ENCODE assay signal across 10 cellular contexts in the genomic region with DNA sequence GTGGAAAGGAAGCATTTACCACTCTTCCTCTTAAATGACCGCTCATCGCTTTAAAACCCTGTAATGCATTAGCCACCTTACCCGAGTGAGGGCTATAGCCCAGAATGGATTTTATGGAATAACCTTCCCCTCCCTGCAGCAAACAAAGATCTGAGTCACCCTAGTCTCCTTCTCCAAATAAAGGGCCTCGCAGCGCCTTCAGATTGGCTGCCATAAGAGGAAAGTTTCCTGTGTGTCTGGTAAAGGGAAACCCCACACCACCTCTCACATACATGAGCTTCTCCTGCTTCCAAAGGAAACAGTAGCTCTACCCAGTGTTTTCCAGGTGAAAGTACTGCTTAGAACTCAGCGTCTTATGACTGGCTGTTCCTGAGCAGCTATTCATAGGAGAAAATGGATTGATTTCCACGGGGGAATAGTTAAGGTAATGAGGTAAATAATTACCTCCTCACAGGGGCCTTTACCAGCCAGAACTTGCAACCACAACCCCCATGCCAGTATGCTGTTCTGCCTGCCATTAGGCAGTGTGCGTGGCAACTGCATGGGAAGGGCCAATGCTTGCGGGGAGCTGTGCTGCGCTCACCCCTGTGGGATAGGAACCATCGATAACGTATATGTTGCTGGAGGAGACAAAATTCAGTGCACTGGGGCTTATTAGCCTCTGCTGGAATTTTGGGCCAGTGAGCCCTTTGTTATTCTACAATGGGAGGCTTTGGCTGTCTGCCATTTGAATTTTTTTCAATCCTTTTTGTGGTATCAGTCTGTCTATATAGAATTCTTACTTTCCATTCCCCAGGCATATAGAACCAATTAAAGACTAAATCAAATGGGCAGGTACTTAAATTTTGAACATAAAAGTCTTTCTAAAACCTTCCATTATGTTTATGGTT. TPM values are rescaled to one million over a fixed set of nuclear protein-coding genes. Genes with fewer than 3 reads are reported as not detected.
A peak's percentile ranks its signal among the peaks of the same experiment; 100 is the strongest.
DNase-seq lines count a peak whose midpoint lies in the region; ATAC-seq and TF ChIP-seq lines count a peak whose summit lies in the region.
"Had no signal": no experiment of that assay in that cellular context is flagged by ENCODE, and none has a peak within 500 bp of the region (broad histone marks: within the 10 kb centered on the region; RNA-seq: fewer than 3 reads in every experiment).

No MANE protein-coding gene starts in this region.

- peaks cover 17% of the 10 kb centered on the region for H3K4me1 ChIP-seq in GM23338 (ENCODE audit: insufficient read depth)
- peaks cover 4 to 10% of the 10 kb centered on the region in 2 donors for H3K4me1 ChIP-seq in ascending aorta
- H3K4me1 ChIP-seq in right atrium auricular region = peaks cover 0 to 13% of the 10 kb centered on the region in 2 donors

- no peaks in the 10 kb centered on the region for H3K9me2 ChIP-seq in GM23338 (ENCODE audit: insufficient read depth)

- H3K9me3 ChIP-seq in ascending aorta (no peaks in the 10 kb centered on the region), right atrium auricular region (no peaks in the 10 kb centered on the region)

- H3K27me3 Mint-ChIP-seq in GM23338 (ENCODE audit: insufficient read depth, low read depth, poor library complexity) = peaks cover 3% of the 10 kb centered on the region
- no peaks in the 10 kb centered on the region for H3K27me3 Mint-ChIP-seq in activated CD4-positive, alpha-beta memory T cell treated with anti-CD3 and anti-CD28 coated beads for 36 hours

- peaks cover 24% of the 10 kb centered on the region for H3K4me1 Mint-ChIP-seq in GM23338
- no peaks in the 10 kb centered on the region for H3K4me1 Mint-ChIP-seq in activated CD4-positive, alpha-beta memory T cell treated with anti-CD3 and anti-CD28 coated beads for 36 hours (ENCODE audit: low read depth)

- H3K27me3 ChIP-seq in GM23338 (ENCODE audit: insufficient read depth) (no peaks in the 10 kb centered on the region), ascending aorta (no peaks in the 10 kb centered on the region), right atrium auricular region (no peaks in the 10 kb centered on the region)

- DNase-seq in GM23338 (ENCODE audit: low spot score) (no peak), ascending aorta (ENCODE audit: low spot score in 2 of 2) (peak in 1 of 2 donors; percentile 75), right atrium auricular region (ENCODE audit: low spot score) (no peak), skeletal muscle cell (ENCODE audit: low read depth) (peak; percentile 40), epidermal melanocyte (ENCODE audit: insufficient read length, low spot score) (no peak), erythroblast (lab: John Stamatoyannopoulos, UW) (no peak)
- no peak for DNase-seq in activated CD4-positive, alpha-beta memory T cell treated with anti-CD3 and anti-CD28 coated beads for 36 hours

- peaks cover 15% of the 10 kb centered on the region; the same call in 1 of the 2 replicates for H4K20me1 ChIP-seq in GM23338 (replicated peaks; ENCODE audit: insufficient read depth)

- H3F3A ChIP-seq in GM23338 (replicated peaks; ENCODE audit: low read depth) = no peaks in the 10 kb centered on the region

- CTCF ChIA-PET in activated CD4-positive, alpha-beta memory T cell treated with anti-CD3 and anti-CD28 coated beads for 36 hours (lab: Charles Lee) = no interaction called here

- H3K4me3 ChIP-seq in GM23338 (no peak overlapping the region), ascending aorta (peak overlapping the region in 1 of 2 donors; percentile 10), right atrium auricular region (no peak overlapping the region), skeletal muscle cell (ENCODE audit: low read depth, low read length) (no peak overlapping the region)
- H3K4me3 ChIP-seq: K562 had no signal

- no peak overlapping the region for H3K4me2 ChIP-seq in GM23338

- H3K79me2 ChIP-seq in GM23338 (replicated peaks; ENCODE audit: insufficient read depth) = no peaks in the 10 kb centered on the region

- H3K36me3 ChIP-seq in GM23338 (ENCODE audit: insufficient read depth) (0 out of 2 replicates have a peak, but pooled peaks cover 3% of the 10 kb centered on the region), ascending aorta (peaks cover 32 to 43% of the 10 kb centered on the region in 2 donors), right atrium auricular region (peaks cover 58% of the 10 kb centered on the region)

- H3K27ac Mint-ChIP-seq in GM23338 = peak overlapping the region; percentile 42
- no peak overlapping the region for H3K27ac Mint-ChIP-seq in activated CD4-positive, alpha-beta memory T cell treated with anti-CD3 and anti-CD28 coated beads for 36 hours

- H2AFZ ChIP-seq in GM23338 = no peak overlapping the region

- TF ChIP-seq POLR2A in erythroblast (IDR thresholded peaks at IDR 0.05; ENCODE audit: low read length) = no peak

- H3K36me3 Mint-ChIP-seq in GM23338 (ENCODE audit: low read depth) = peaks cover 29% of the 10 kb centered on the region
- H3K36me3 Mint-ChIP-seq in activated CD4-positive, alpha-beta memory T cell treated with anti-CD3 and anti-CD28 coated beads for 36 hours = peaks cover 23% of the 10 kb centered on the region

- intact Hi-C loops in ascending aorta (cut with DNase I) = loop anchor here (5.0 to 10.0 kb wide), 2 partner anchors 46 to 116 kb away; a partner anchor contains a TSS
- intact Hi-C loops in activated CD4-positive, alpha-beta memory T cell treated with anti-CD3 and anti-CD28 coated beads for 36 hours (cut with micrococcal nuclease) = no loop called here

- TF ChIP-seq CTCF in GM23338 (conservative IDR thresholded peaks at IDR 0.05; ENCODE audit: low read depth in 2 of 2) = no peak
- no peak for TF ChIP-seq CTCF in ascending aorta (IDR thresholded peaks at IDR 0.05)
- no peak for TF ChIP-seq CTCF in right atrium auricular region (IDR thresholded peaks at IDR 0.05)

- H3K27ac ChIP-seq in GM23338 (ENCODE audit: low read depth) (no peak overlapping the region; the same call in 1 of the 2 replicates), ascending aorta (peak overlapping the region; percentile 54 to 61), right atrium auricular region (peak overlapping the region; percentile 27 to 28)

- ATAC-seq in GM23338 (peak; percentile 28), GM18858 (IDR thresholded peaks at IDR 0.05; ENCODE audit: unreplicated experiment) (no peak)
- ATAC-seq: HCT116, K562 had no signal

- no peak overlapping the region for H3K4me3 Mint-ChIP-seq in GM23338
- no peak overlapping the region for H3K4me3 Mint-ChIP-seq in activated CD4-positive, alpha-beta memory T cell treated with anti-CD3 and anti-CD28 coated beads for 36 hours

- POLR2A ChIA-PET in activated CD4-positive, alpha-beta memory T cell treated with anti-CD3 and anti-CD28 coated beads for 36 hours (lab: Charles Lee) = no interaction called here

- H3K9me3 Mint-ChIP-seq in GM23338 = no peaks in the 10 kb centered on the region
- no peaks in the 10 kb centered on the region for H3K9me3 Mint-ChIP-seq in activated CD4-positive, alpha-beta memory T cell treated with anti-CD3 and anti-CD28 coated beads for 36 hours

TF ChIP-seq in GM23338, 12 proteins besides CTCF, POLR2A, EP300 and RAD21:
- TF ChIP-seq STAT1 (IDR thresholded peaks at IDR 0.05; ENCODE audit: unreplicated experiment) (no peak), POLR2AphosphoS5 (IDR thresholded peaks at IDR 0.05; ENCODE audit: low read depth) (no peak), EZH2phosphoT487 (IDR thresholded peaks at IDR 0.05; ENCODE audit: unreplicated experiment) (no peak), JUNB (IDR thresholded peaks at IDR 0.05; ENCODE audit: unreplicated experiment) (no peak), EZH2 (IDR thresholded peaks at IDR 0.05; ENCODE audit: low read depth, unreplicated experiment) (no peak), ZNF114 (CRISPR knock-in tag; IDR thresholded peaks at IDR 0.05) (no peak), CREB1 (CRISPR knock-in tag; IDR thresholded peaks at IDR 0.05; ENCODE audit: low read depth) (no peak), NANOG (IDR thresholded peaks at IDR 0.05; ENCODE audit: borderline replicate concordance) (no peak)
- TF ChIP-seq, protein P1, sequence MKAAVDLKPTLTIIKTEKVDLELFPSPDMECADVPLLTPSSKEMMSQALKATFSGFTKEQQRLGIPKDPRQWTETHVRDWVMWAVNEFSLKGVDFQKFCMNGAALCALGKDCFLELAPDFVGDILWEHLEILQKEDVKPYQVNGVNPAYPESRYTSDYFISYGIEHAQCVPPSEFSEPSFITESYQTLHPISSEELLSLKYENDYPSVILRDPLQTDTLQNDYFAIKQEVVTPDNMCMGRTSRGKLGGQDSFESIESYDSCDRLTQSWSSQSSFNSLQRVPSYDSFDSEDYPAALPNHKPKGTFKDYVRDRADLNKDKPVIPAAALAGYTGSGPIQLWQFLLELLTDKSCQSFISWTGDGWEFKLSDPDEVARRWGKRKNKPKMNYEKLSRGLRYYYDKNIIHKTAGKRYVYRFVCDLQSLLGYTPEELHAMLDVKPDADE (IDR thresholded peaks at IDR 0.05) = no peak
- TF ChIP-seq, protein P2, sequence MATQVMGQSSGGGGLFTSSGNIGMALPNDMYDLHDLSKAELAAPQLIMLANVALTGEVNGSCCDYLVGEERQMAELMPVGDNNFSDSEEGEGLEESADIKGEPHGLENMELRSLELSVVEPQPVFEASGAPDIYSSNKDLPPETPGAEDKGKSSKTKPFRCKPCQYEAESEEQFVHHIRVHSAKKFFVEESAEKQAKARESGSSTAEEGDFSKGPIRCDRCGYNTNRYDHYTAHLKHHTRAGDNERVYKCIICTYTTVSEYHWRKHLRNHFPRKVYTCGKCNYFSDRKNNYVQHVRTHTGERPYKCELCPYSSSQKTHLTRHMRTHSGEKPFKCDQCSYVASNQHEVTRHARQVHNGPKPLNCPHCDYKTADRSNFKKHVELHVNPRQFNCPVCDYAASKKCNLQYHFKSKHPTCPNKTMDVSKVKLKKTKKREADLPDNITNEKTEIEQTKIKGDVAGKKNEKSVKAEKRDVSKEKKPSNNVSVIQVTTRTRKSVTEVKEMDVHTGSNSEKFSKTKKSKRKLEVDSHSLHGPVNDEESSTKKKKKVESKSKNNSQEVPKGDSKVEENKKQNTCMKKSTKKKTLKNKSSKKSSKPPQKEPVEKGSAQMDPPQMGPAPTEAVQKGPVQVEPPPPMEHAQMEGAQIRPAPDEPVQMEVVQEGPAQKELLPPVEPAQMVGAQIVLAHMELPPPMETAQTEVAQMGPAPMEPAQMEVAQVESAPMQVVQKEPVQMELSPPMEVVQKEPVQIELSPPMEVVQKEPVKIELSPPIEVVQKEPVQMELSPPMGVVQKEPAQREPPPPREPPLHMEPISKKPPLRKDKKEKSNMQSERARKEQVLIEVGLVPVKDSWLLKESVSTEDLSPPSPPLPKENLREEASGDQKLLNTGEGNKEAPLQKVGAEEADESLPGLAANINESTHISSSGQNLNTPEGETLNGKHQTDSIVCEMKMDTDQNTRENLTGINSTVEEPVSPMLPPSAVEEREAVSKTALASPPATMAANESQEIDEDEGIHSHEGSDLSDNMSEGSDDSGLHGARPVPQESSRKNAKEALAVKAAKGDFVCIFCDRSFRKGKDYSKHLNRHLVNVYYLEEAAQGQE (IDR thresholded peaks at IDR 0.05; ENCODE audit: unreplicated experiment) = no peak

RNA-seq across cellular contexts. Expression of a gene that starts 47.5 kb away (rescaled TPM):
- 75.3 and 82.0 TPM in 2 replicates for total RNA-seq in GM23338 (2014; rRNA removed; shearing (Covaris generic))
- 15.9 and 18.5 TPM in 2 replicates for polyA plus RNA-seq in GM23338 (2016; fragmentation: Nextera tagmentation; extraction: Ambion mirVana)
- total RNA-seq in ascending aorta (7.7 TPM), right atrium auricular region (10 to 100 TPM in 1 of 2 donors, 1 to 10 TPM in 1; 6.5 to 13.2 TPM)
- 10 to 100 TPM; 49.4 to 51.1 TPM for total RNA-seq in activated CD4-positive, alpha-beta memory T cell treated with anti-CD3 and anti-CD28 coated beads for 36 hours
